Comparison of ENCODE assay signal across 1 cellular context in the genomic region with DNA sequence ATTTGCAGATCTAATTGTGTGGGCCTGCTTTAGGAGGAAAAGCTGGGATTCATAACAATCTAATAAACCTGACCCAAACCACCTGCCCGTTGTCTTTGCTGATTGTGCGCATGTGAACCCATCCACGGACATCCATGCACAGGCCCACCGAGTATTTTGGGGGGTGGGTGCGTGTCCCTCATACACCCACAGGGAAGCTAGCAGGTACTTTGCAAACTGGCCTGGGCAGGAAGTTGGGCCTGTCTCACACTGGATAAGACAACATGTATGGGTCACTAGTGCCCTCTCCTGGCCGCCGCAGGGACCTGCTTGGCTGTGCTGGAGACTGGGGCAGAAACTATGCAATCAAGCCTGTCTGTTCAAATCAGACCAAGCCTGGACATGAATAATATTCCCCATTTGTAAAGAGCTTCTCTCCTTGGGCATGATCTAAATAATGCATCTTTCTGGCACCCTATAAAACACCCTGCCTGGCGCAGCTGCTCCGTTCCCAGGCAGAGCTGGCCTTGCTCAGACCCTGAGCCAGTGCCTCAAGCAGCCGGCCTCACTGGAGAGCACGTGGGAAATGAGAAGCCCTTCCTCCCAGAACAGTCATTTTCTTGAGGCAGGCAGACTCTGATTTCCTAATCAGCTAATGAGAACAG.
TF ChIP-seq lines count a peak whose summit lies in the region.

No MANE protein-coding gene starts in this region.

TF ChIP-seq in HepG2, 621 proteins besides CTCF, POLR2A, EP300 and RAD21 (continued from another document and continues in another):
- TF ChIP-seq, protein P1, sequence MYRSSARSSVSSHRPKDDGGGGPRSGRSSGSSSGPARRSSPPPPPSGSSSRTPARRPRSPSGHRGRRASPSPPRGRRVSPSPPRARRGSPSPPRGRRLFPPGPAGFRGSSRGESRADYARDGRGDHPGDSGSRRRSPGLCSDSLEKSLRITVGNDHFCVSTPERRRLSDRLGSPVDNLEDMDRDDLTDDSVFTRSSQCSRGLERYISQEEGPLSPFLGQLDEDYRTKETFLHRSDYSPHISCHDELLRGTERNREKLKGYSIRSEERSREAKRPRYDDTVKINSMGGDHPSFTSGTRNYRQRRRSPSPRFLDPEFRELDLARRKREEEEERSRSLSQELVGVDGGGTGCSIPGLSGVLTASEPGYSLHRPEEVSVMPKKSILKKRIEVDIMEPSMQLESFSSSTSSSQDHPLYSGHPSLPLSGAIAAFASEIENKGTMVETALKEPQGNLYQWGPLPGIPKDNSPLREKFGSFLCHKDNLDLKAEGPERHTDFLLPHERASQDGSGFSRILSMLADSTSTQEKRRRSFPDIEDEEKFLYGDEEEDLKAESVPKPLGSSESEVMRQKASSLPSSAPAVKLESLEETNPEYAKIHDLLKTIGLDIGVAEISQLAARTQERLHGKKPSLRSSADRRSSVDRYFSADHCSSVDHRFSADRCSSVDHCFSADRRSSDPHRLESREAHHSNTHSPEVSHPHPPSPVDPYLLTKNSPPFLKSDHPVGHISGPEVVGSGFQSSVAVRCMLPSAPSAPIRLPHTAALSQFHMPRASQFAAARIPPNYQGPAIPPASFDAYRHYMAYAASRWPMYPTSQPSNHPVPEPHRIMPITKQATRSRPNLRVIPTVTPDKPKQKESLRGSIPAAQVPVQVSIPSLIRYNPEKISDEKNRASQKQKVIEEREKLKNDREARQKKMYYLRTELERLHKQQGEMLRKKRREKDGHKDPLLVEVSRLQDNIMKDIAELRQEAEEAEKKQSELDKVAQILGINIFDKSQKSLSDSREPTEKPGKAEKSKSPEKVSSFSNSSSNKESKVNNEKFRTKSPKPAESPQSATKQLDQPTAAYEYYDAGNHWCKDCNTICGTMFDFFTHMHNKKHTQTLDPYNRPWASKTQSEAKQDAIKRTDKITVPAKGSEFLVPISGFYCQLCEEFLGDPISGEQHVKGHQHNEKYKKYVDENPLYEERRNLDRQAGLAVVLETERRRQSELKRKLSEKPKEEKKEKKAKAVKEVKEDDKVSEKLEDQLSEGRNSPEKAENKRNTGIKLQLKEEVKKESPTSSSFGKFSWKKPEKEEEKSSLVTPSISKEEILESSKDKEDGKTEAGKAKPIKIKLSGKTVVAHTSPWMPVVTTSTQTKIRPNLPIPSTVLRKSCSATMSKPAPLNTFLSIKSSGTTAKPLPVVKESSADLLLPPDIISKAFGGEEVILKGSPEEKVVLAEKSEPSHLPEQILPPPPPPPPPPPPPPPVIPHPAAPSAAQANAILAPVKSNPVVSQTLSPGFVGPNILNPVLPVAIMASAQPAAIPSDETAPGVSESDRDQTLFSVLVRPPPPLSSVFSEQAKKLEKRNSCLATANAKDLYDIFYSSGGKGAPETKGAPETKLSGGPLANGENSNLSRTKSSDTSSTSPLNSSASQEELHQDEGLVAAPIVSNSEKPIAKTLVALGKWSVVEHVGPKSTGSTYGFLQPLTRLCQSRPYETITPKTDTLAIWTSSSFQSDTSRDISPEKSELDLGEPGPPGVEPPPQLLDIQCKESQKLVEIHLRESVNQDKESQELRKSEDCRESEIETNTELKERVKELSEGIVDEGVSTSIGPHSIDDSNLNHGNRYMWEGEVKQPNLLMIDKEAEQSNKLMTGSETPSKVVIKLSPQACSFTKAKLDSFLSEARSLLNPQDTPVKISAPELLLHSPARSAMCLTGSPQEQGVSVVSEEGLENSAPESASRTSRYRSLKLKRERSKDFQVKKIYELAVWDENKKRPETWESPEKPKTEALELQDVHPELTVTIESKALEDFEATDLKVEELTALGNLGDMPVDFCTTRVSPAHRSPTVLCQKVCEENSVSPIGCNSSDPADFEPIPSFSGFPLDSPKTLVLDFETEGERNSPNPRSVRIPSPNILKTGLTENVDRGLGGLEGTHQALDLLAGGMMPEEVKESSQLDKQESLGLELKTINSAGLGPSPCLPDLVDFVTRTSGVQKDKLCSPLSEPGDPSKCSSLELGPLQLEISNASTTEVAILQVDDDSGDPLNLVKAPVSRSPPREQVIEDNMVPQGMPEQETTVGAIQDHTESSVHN (CRISPR knock-in tag; IDR thresholded peaks at IDR 0.05): 0 out of 2 replicates have a peak, but pooled peaks have one; percentile 73
- TF ChIP-seq, protein P2, sequence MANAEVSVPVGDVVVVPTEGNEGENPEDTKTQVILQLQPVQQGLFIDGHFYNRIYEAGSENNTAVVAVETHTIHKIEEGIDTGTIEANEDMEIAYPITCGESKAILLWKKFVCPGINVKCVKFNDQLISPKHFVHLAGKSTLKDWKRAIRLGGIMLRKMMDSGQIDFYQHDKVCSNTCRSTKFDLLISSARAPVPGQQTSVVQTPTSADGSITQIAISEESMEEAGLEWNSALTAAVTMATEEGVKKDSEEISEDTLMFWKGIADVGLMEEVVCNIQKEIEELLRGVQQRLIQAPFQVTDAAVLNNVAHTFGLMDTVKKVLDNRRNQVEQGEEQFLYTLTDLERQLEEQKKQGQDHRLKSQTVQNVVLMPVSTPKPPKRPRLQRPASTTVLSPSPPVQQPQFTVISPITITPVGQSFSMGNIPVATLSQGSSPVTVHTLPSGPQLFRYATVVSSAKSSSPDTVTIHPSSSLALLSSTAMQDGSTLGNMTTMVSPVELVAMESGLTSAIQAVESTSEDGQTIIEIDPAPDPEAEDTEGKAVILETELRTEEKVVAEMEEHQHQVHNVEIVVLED (CRISPR knock-in tag; IDR thresholded peaks at IDR 0.05; ENCODE audit: borderline replicate concordance): peak; percentile 46; the same call in 1 of the 2 replicates
- TF ChIP-seq STAG1 (CRISPR knock-in tag; IDR thresholded peaks at IDR 0.05) (peak; percentile 99), MED1 (CRISPR knock-in tag; IDR thresholded peaks at IDR 0.05) (0 out of 2 replicates have a peak, but pooled peaks have one; percentile 2), GZF1 (CRISPR knock-in tag; IDR thresholded peaks at IDR 0.05) (no peak), PHF8 (CRISPR knock-in tag; IDR thresholded peaks at IDR 0.05) (peak; percentile 56), REXO4 (CRISPR knock-in tag; IDR thresholded peaks at IDR 0.05; ENCODE audit: borderline replicate concordance) (no peak), ZNF501 (CRISPR knock-in tag; IDR thresholded peaks at IDR 0.05) (peak; percentile 84), MAF1 (CRISPR knock-in tag; IDR thresholded peaks at IDR 0.05; ENCODE audit: borderline replicate concordance) (no peak), ZNF33B (CRISPR knock-in tag; IDR thresholded peaks at IDR 0.05) (0 out of 2 replicates have a peak, but pooled peaks have one; percentile 44), ZNF251 (CRISPR knock-in tag; IDR thresholded peaks at IDR 0.05) (no peak), MEIS1 (CRISPR knock-in tag; IDR thresholded peaks at IDR 0.05; ENCODE audit: borderline replicate concordance) (0 out of 2 replicates have a peak, but pooled peaks have one; percentile 17), ZNF350 (CRISPR knock-in tag; IDR thresholded peaks at IDR 0.05; ENCODE audit: borderline replicate concordance, low read depth) (peak; percentile 71; the same call in 1 of the 2 replicates), ZNF317 (CRISPR knock-in tag; IDR thresholded peaks at IDR 0.05) (0 out of 2 replicates have a peak, but pooled peaks have one; percentile 38), SMAD9 (CRISPR knock-in tag; IDR thresholded peaks at IDR 0.05) (no peak), ZNF180 (CRISPR knock-in tag; IDR thresholded peaks at IDR 0.05; ENCODE audit: borderline replicate concordance, low read depth) (no peak), JUN (CRISPR knock-in tag; IDR thresholded peaks at IDR 0.05) (peak; percentile 14; the same call in 1 of the 2 replicates)
- TF ChIP-seq, protein P3, sequence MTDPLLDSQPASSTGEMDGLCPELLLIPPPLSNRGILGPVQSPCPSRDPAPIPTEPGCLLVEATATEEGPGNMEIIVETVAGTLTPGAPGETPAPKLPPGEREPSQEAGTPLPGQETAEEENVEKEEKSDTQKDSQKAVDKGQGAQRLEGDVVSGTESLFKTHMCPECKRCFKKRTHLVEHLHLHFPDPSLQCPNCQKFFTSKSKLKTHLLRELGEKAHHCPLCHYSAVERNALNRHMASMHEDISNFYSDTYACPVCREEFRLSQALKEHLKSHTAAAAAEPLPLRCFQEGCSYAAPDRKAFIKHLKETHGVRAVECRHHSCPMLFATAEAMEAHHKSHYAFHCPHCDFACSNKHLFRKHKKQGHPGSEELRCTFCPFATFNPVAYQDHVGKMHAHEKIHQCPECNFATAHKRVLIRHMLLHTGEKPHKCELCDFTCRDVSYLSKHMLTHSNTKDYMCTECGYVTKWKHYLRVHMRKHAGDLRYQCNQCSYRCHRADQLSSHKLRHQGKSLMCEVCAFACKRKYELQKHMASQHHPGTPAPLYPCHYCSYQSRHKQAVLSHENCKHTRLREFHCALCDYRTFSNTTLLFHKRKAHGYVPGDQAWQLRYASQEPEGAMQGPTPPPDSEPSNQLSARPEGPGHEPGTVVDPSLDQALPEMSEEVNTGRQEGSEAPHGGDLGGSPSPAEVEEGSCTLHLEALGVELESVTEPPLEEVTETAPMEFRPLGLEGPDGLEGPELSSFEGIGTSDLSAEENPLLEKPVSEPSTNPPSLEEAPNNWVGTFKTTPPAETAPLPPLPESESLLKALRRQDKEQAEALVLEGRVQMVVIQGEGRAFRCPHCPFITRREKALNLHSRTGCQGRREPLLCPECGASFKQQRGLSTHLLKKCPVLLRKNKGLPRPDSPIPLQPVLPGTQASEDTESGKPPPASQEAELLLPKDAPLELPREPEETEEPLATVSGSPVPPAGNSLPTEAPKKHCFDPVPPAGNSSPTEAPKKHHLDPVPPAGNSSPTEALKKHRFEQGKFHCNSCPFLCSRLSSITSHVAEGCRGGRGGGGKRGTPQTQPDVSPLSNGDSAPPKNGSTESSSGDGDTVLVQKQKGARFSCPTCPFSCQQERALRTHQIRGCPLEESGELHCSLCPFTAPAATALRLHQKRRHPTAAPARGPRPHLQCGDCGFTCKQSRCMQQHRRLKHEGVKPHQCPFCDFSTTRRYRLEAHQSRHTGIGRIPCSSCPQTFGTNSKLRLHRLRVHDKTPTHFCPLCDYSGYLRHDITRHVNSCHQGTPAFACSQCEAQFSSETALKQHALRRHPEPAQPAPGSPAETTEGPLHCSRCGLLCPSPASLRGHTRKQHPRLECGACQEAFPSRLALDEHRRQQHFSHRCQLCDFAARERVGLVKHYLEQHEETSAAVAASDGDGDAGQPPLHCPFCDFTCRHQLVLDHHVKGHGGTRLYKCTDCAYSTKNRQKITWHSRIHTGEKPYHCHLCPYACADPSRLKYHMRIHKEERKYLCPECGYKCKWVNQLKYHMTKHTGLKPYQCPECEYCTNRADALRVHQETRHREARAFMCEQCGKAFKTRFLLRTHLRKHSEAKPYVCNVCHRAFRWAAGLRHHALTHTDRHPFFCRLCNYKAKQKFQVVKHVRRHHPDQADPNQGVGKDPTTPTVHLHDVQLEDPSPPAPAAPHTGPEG (CRISPR knock-in tag; IDR thresholded peaks at IDR 0.05): peak; percentile 41; the same call in 1 of the 2 replicates
- TF ChIP-seq, protein P4, sequence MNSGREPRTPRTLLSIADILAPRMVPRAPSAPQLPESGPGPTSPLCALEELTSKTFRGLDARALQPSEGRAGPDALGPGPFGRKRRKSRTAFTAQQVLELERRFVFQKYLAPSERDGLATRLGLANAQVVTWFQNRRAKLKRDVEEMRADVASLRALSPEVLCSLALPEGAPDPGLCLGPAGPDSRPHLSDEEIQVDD (CRISPR knock-in tag; IDR thresholded peaks at IDR 0.05; ENCODE audit: borderline replicate concordance): no peak
- TF ChIP-seq, protein P5, sequence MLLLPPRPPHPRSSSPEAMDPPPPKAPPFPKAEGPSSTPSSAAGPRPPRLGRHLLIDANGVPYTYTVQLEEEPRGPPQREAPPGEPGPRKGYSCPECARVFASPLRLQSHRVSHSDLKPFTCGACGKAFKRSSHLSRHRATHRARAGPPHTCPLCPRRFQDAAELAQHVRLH (CRISPR knock-in tag; IDR thresholded peaks at IDR 0.05; ENCODE audit: borderline replicate concordance, low read depth): 0 out of 2 replicates have a peak, but pooled peaks have one; percentile 51
- TF ChIP-seq, protein P6, sequence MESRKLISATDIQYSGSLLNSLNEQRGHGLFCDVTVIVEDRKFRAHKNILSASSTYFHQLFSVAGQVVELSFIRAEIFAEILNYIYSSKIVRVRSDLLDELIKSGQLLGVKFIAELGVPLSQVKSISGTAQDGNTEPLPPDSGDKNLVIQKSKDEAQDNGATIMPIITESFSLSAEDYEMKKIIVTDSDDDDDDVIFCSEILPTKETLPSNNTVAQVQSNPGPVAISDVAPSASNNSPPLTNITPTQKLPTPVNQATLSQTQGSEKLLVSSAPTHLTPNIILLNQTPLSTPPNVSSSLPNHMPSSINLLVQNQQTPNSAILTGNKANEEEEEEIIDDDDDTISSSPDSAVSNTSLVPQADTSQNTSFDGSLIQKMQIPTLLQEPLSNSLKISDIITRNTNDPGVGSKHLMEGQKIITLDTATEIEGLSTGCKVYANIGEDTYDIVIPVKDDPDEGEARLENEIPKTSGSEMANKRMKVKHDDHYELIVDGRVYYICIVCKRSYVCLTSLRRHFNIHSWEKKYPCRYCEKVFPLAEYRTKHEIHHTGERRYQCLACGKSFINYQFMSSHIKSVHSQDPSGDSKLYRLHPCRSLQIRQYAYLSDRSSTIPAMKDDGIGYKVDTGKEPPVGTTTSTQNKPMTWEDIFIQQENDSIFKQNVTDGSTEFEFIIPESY (CRISPR knock-in tag; IDR thresholded peaks at IDR 0.05): no peak
- TF ChIP-seq, protein P7, sequence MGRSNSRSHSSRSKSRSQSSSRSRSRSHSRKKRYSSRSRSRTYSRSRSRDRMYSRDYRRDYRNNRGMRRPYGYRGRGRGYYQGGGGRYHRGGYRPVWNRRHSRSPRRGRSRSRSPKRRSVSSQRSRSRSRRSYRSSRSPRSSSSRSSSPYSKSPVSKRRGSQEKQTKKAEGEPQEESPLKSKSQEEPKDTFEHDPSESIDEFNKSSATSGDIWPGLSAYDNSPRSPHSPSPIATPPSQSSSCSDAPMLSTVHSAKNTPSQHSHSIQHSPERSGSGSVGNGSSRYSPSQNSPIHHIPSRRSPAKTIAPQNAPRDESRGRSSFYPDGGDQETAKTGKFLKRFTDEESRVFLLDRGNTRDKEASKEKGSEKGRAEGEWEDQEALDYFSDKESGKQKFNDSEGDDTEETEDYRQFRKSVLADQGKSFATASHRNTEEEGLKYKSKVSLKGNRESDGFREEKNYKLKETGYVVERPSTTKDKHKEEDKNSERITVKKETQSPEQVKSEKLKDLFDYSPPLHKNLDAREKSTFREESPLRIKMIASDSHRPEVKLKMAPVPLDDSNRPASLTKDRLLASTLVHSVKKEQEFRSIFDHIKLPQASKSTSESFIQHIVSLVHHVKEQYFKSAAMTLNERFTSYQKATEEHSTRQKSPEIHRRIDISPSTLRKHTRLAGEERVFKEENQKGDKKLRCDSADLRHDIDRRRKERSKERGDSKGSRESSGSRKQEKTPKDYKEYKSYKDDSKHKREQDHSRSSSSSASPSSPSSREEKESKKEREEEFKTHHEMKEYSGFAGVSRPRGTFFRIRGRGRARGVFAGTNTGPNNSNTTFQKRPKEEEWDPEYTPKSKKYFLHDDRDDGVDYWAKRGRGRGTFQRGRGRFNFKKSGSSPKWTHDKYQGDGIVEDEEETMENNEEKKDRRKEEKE (IDR thresholded peaks at IDR 0.05): no peak
- TF ChIP-seq, protein P8, sequence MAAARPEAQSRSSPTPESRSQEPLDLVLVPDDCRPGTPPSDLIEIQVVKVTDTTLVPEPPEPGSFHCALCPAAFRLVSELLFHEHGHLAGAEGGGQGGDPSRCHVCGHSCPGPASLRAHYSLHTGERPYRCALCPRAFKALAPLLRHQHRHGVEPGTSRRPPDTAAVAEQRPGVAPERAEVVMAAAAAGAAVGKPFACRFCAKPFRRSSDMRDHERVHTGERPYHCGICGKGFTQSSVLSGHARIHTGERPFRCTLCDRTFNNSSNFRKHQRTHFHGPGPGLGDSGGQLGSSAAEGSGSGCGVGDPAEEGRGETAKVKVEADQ (CRISPR knock-in tag; IDR thresholded peaks at IDR 0.05; ENCODE audit: borderline replicate concordance): peak; percentile 74; the same call in 1 of the 2 replicates
- TF ChIP-seq, protein P9, sequence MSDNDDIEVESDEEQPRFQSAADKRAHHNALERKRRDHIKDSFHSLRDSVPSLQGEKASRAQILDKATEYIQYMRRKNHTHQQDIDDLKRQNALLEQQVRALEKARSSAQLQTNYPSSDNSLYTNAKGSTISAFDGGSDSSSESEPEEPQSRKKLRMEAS (IDR thresholded peaks at IDR 0.05): no peak; the same call in 1 of the 2 replicates
